19 cellular contexts compared by ENCODE assay signal in the genomic region with DNA sequence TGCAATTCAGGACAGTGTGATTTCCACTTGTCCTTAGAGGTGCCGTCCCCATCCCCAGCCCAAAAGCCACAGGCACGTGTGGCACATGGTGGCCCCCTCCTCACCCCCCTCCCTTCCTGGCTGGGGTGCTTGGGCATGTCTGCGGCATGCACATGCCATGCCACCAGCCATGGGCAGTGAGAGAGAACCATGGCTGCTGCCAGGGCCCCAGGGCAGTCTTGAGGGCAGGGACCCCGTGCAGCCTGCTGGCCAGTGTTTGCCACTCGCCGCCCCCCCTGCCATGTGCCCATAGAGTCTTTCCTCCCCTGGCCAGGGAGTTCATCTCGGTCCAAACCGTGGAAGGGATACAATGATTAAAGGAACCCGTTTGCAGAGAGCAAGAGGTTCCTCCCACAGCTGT. TPM values are rescaled to one million over a fixed set of nuclear protein-coding genes. Genes with fewer than 3 reads are reported as not detected.
A peak's percentile ranks its signal among the peaks of the same experiment; 100 is the strongest.
DNase-seq lines count a peak whose midpoint lies in the region; ATAC-seq and FAIRE-seq lines count a peak whose summit lies in the region.
"Had no signal": no experiment of that assay in that cellular context is flagged by ENCODE, and none has a peak within 500 bp of the region (broad histone marks: within the 10 kb centered on the region; RNA-seq: fewer than 3 reads in every experiment).

No MANE protein-coding gene starts in this region.

- peak; percentile 13 for DNase-seq in activated CD8-positive, alpha-beta memory T cell treated with anti-CD3 and anti-CD28 coated beads, Interleukin-2, amount 50 U/mL, for 48 hours
- no peak for DNase-seq in activated CD8-positive, alpha-beta memory T cell treated with anti-CD3 and anti-CD28 coated beads for 24 hours
- DNase-seq in glomerular visceral epithelial cell (ENCODE audit: extremely low spot score) (peak; percentile 27), mesenteric fat pad (ENCODE audit: low spot score) (peak; percentile 81), small intestine (no peak), AML-193 (lab: John Stamatoyannopoulos, UW) (no peak)
- no peak for DNase-seq in natural killer cell treated with Interleukin-12 subunit alpha and Interleukin-12 subunit beta and Interleukin-15 and Interleukin-18, amount 100 ng/mL, for 72 hours (ENCODE audit: low spot score)
- DNase-seq: Calu3; CD4-positive, alpha-beta memory T cell; DMS79 treated with DMSO at 0.1 percent for 48 hours; GF-D8; GOT3; H9 had no signal

- H3K4me3 ChIP-seq in small intestine (ENCODE audit: low read depth in 1 of 2, low read length in 2 of 2): no peak overlapping the region
- H3K4me3 ChIP-seq: A549, BLaER1 had no signal

- H3K4me1 ChIP-seq in small intestine (ENCODE audit: control insufficient read depth in 2 of 2, insufficient read depth in 1 of 2, low read depth in 1 of 2, low read length in 1 of 2): no peaks in the 10 kb centered on the region
- H3K4me1 ChIP-seq: A549, BLaER1 had no signal

- H3K27ac Mint-ChIP-seq in natural killer cell treated with Interleukin-12 subunit alpha and Interleukin-12 subunit beta and Interleukin-15 and Interleukin-18, amount 100 ng/mL, for 72 hours: no peak overlapping the region
- H3K27ac Mint-ChIP-seq: CD14-positive monocyte; CD4-positive, alpha-beta memory T cell; H9; IgD-negative memory B cell had no signal

- peaks cover 0 to 2% of the 10 kb centered on the region in 2 donors for H3K27me3 ChIP-seq in small intestine (ENCODE audit: control insufficient read depth in 2 of 2, insufficient read depth in 2 of 2, low read length in 2 of 2)
- H3K27me3 ChIP-seq: BLaER1 had no signal

- H3K27ac ChIP-seq in small intestine (ENCODE audit: low read depth in 1 of 2, low read length in 1 of 2): no peak overlapping the region
- H3K27ac ChIP-seq: 22Rv1, BLaER1 had no signal

- no peaks in the 10 kb centered on the region for H3K9me3 ChIP-seq in small intestine (ENCODE audit: control insufficient read depth, low read depth)
- H3K9me3 ChIP-seq: A549 had no signal

- H3K4me1 Mint-ChIP-seq in natural killer cell treated with Interleukin-12 subunit alpha and Interleukin-12 subunit beta and Interleukin-15 and Interleukin-18, amount 100 ng/mL, for 72 hours (ENCODE audit: low read depth in 2 of 2): no peaks in the 10 kb centered on the region
- H3K4me1 Mint-ChIP-seq: CD14-positive monocyte; CD4-positive, alpha-beta memory T cell; IgD-negative memory B cell had no signal

- no peaks in the 10 kb centered on the region for H3K36me3 Mint-ChIP-seq in natural killer cell treated with Interleukin-12 subunit alpha and Interleukin-12 subunit beta and Interleukin-15 and Interleukin-18, amount 100 ng/mL, for 72 hours
- H3K36me3 Mint-ChIP-seq: CD14-positive monocyte; CD4-positive, alpha-beta memory T cell; IgD-negative memory B cell had no signal

- no peak for ATAC-seq in natural killer cell treated with Interleukin-12 subunit alpha and Interleukin-12 subunit beta and Interleukin-15 and Interleukin-18, amount 100 ng/mL, for 72 hours
- ATAC-seq: A549, HepG2 had no signal

- FAIRE-seq in small intestine (lab: Jason Lieb, UNC): no peak
- FAIRE-seq: A549, HepG2 had no signal

- H3K9me3 Mint-ChIP-seq in natural killer cell treated with Interleukin-12 subunit alpha and Interleukin-12 subunit beta and Interleukin-15 and Interleukin-18, amount 100 ng/mL, for 72 hours: no peaks in the 10 kb centered on the region

- H3K36me3 ChIP-seq in small intestine (ENCODE audit: control insufficient read depth in 2 of 2, insufficient read depth in 2 of 2, low read length in 2 of 2): no peaks in the 10 kb centered on the region
- H3K36me3 ChIP-seq: BLaER1 had no signal

- H3K27me3 Mint-ChIP-seq in natural killer cell treated with Interleukin-12 subunit alpha and Interleukin-12 subunit beta and Interleukin-15 and Interleukin-18, amount 100 ng/mL, for 72 hours: peaks cover 0 to 5% of the 10 kb centered on the region in 2 donors

- no peak overlapping the region for H3K4me3 Mint-ChIP-seq in natural killer cell treated with Interleukin-12 subunit alpha and Interleukin-12 subunit beta and Interleukin-15 and Interleukin-18, amount 100 ng/mL, for 72 hours
- H3K4me3 Mint-ChIP-seq: CD14-positive monocyte; CD4-positive, alpha-beta memory T cell; H9; IgD-negative memory B cell had no signal

- WGBS in small intestine, 3 donors: 63 to 68% (median 67%) methylated on average over 9 of the region's 9 CpGs

RNA-seq across cellular contexts. Expression of a gene that starts 41.5 kb away (rescaled TPM):
- 211 TPM for total RNA-seq in mesenteric fat pad
- 10 to 100 TPM in 2 of 3 donors, 1 to 10 TPM in 1; 7.2 to 42.9 (median 11.9) TPM for polyA plus RNA-seq in small intestine
- total RNA-seq in natural killer cell treated with Interleukin-12 subunit alpha and Interleukin-12 subunit beta and Interleukin-15 and Interleukin-18, amount 100 ng/mL, for 72 hours: 1 to 10 TPM; 8.1 to 9.6 TPM
- polyA plus RNA-seq: CD4-positive, alpha-beta memory T cell; IgD-negative memory B cell had no signal

Comparison
In these comparisons a context has a peak if more than half of its experiments do, and no peak if none do; other contexts are left out.
1. DNase-seq: peak in activated CD8-positive, alpha-beta memory T cell treated with anti-CD3 and anti-CD28 coated beads, Interleukin-2, amount 50 U/mL, for 48 hours (single experiment), glomerular visceral epithelial cell (single experiment) and mesenteric fat pad (single experiment); none in activated CD8-positive, alpha-beta memory T cell treated with anti-CD3 and anti-CD28 coated beads for 24 hours (single experiment), small intestine (single experiment), AML-193 (0 of 2) and natural killer cell treated with Interleukin-12 subunit alpha and Interleukin-12 subunit beta and Interleukin-15 and Interleukin-18, amount 100 ng/mL, for 72 hours (single experiment).
2. RNA of a gene that starts 41.5 kb away (total RNA-seq): 211 TPM in mesenteric fat pad (single experiment); 8.1 to 9.6 TPM in natural killer cell treated with Interleukin-12 subunit alpha and Interleukin-12 subunit beta and Interleukin-15 and Interleukin-18, amount 100 ng/mL, for 72 hours; every median in the first group is over 10 times any median in the second.